2 cellular contexts compared by ENCODE assay signal in genomic region chr15:79089331-79089889, GRCh38.
A peak's percentile ranks its signal among the peaks of the same experiment; 100 is the strongest.
TF ChIP-seq lines count a peak whose summit lies in the region.

No MANE protein-coding gene starts in this region.

TF ChIP-seq in GM23338, 12 proteins besides CTCF, POLR2A, EP300 and RAD21:
- TF ChIP-seq ZNF114 (CRISPR knock-in tag; IDR thresholded peaks at IDR 0.05), result no peak
- TF ChIP-seq STAT1 (IDR thresholded peaks at IDR 0.05; ENCODE audit: unreplicated experiment), result no peak
- no peak for TF ChIP-seq ETS1 (IDR thresholded peaks at IDR 0.05)
- TF ChIP-seq EZH2phosphoT487 (IDR thresholded peaks at IDR 0.05; ENCODE audit: unreplicated experiment), result no peak
- no peak for TF ChIP-seq ZNF331 (CRISPR knock-in tag; IDR thresholded peaks at IDR 0.05; ENCODE audit: low read depth)
- TF ChIP-seq NANOG (IDR thresholded peaks at IDR 0.05; ENCODE audit: borderline replicate concordance), result no peak
- no peak for TF ChIP-seq EZH2 (IDR thresholded peaks at IDR 0.05; ENCODE audit: low read depth, unreplicated experiment)
- no peak for TF ChIP-seq ZNF462 (CRISPR knock-in tag; IDR thresholded peaks at IDR 0.05)
- no peak for TF ChIP-seq REST (IDR thresholded peaks at IDR 0.05; ENCODE audit: unreplicated experiment)
- no peak for TF ChIP-seq JUNB (IDR thresholded peaks at IDR 0.05; ENCODE audit: unreplicated experiment)
- TF ChIP-seq CREB1 (CRISPR knock-in tag; IDR thresholded peaks at IDR 0.05; ENCODE audit: low read depth), result no peak
- no peak for TF ChIP-seq POLR2AphosphoS5 (IDR thresholded peaks at IDR 0.05; ENCODE audit: low read depth)

TF ChIP-seq in neural cell, 6 proteins besides CTCF, POLR2A, EP300 and RAD21:
- TF ChIP-seq EZH2 (IDR thresholded peaks at IDR 0.05; ENCODE audit: borderline replicate concordance, insufficient read depth, low read length, poor library complexity, severe bottlenecking) (no peak), MXI1 (conservative IDR thresholded peaks at IDR 0.05; ENCODE audit: poor library complexity, severe bottlenecking) (peak; percentile 14), TAF1 (IDR thresholded peaks at IDR 0.05; ENCODE audit: low read depth) (no peak), POLR2AphosphoS5 (IDR thresholded peaks at IDR 0.05) (no peak), REST (IDR thresholded peaks at IDR 0.05; ENCODE audit: borderline replicate concordance) (no peak), SMC3 (conservative IDR thresholded peaks at IDR 0.05; ENCODE audit: poor library complexity) (peak; percentile 55)
